35 cellular contexts compared by ENCODE assay signal in genomic region chr5:118651002-118651401, GRCh38.
"Had no signal": no experiment of that assay in that cellular context is flagged by ENCODE, and none has a peak within 500 bp of the region (broad histone marks: within the 10 kb centered on the region; RNA-seq: fewer than 3 reads in every experiment).

No MANE protein-coding gene starts in this region.

- H3K9me3 ChIP-seq: adrenal gland, ascending aorta, body of pancreas, breast epithelium had no signal

- ATAC-seq: activated naive CD4-positive, alpha-beta T cell treated with anti-CD3 and anti-CD28 coated beads, Interleukin-2, amount 50 U/mL, for 72 hours; activated naive CD8-positive, alpha-beta T cell treated with anti-CD3 and anti-CD28 coated beads, Interleukin-2, amount 50 U/mL, for 24 hours; activated T-cell treated with anti-CD3 and anti-CD28 coated beads, Interleukin-2, amount 50 U/mL, for 4 hours; activated T-cell treated with anti-CD3 and anti-CD28 coated beads, Interleukin-2, amount 50 U/mL, for 72 hours; activated T-helper 17 cell treated with anti-CD3 and anti-CD28 coated beads, Interleukin-2, amount 50 U/mL, for 72 hours; body of pancreas had no signal

- H3K27ac ChIP-seq: adrenal gland, ascending aorta, body of pancreas, brain microvascular endothelial cell, breast epithelium, cardiac muscle cell had no signal

- H3K4me3 ChIP-seq: adrenal gland, ascending aorta, body of pancreas, breast epithelium, cardiac muscle cell had no signal

- H3K4me1 ChIP-seq: adrenal gland, ascending aorta, breast epithelium had no signal

- H3K36me3 ChIP-seq: adrenal gland, ascending aorta, brain microvascular endothelial cell, breast epithelium, cardiac muscle cell had no signal

- H3K27me3 ChIP-seq: adrenal gland, ascending aorta, body of pancreas, brain microvascular endothelial cell, breast epithelium, cardiac muscle cell had no signal

- DNase-seq: activated effector memory CD4-positive, alpha-beta T cell treated with anti-CD3 and anti-CD28 coated beads, Interleukin-2, amount 50 U/mL, for 16 hours; activated effector memory CD4-positive, alpha-beta T cell treated with Interleukin-2 at 50 U/mL for 16 hours; activated gamma-delta T cell; activated gamma-delta T cell treated with Interleukin-2 at 50 U/mL for 16 hours; activated naive CD4-positive, alpha-beta T cell; activated naive CD4-positive, alpha-beta T cell treated with anti-CD3 and anti-CD28 coated beads for 36 hours; activated naive CD4-positive, alpha-beta T cell treated with anti-CD3 and anti-CD28 coated beads, Interleukin-2, amount 10 ng/mL, durations not matched to agents 7 days and 5 days; activated naive CD4-positive, alpha-beta T cell treated with anti-CD3 and anti-CD28 coated beads, Interleukin-2, amount 50 U/mL, for 16 hours; activated naive CD4-positive, alpha-beta T cell treated with Interleukin-2 at 50 U/mL for 16 hours; activated naive CD8-positive, alpha-beta T cell treated with anti-CD3 and anti-CD28 coated beads for 36 hours; activated naive CD8-positive, alpha-beta T cell treated with anti-CD3 and anti-CD28 coated beads, Interleukin-2, amount 10 ng/mL, durations not matched to agents 7 days and 5 days; activated naive CD8-positive, alpha-beta T cell treated with anti-CD3 and anti-CD28 coated beads, Interleukin-2, amount 50 U/mL, for 24 hours; activated T-cell treated with anti-CD3 and anti-CD28 coated beads for 4 hours; activated T-cell treated with anti-CD3 and anti-CD28 coated beads, Interleukin-2, amount 50 U/mL, for 1 hour; activated T-cell treated with anti-CD3 and anti-CD28 coated beads, Interleukin-2, amount 50 U/mL, for 24 hours; activated T-cell treated with anti-CD3 and anti-CD28 coated beads, Interleukin-2, amount 50 U/mL, for 4 hours; activated T-cell treated with anti-CD3 and anti-CD28 coated beads, Interleukin-2, amount 50 U/mL, for 48 hours; activated T-cell treated with anti-CD3 and anti-CD28 coated beads, Interleukin-2, amount 50 U/mL, for 72 hours; adrenal gland; amniotic stem cell; amygdala; anterior cingulate cortex; aorta; body of pancreas; brain microvascular endothelial cell; caudate nucleus; central memory CD4-positive, alpha-beta T cell; cerebellar nuclear complex had no signal

- FAIRE-seq: astrocyte, bronchial epithelial cell had no signal
